Comparison of ENCODE assay signal across 9 cellular contexts in the genomic region with DNA sequence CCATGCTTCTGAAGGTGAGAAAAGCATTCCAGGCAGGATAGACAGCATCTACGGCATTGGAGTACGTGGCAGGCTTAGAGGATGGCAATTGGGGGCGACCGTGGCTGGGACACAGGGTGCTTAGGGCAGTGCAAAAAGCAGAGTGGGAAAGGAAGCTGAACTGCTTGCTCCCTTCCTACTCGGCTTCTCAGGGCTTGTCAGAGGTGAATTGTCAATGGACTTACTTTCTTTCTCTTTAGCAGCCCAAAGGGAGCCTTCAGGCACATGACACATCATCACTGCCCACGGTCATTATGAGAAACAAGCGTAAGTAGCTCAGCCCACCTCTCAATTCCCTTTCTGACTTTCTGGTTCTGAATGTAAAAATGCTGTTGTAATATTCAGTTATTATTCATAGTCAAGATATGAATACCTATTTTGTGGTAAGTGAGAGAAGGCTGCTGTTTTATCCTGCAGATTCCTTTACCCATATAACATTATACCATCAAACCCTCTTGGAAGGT.
A peak's percentile ranks its signal among the peaks of the same experiment; 100 is the strongest.
DNase-seq lines count a peak whose midpoint lies in the region; ATAC-seq and TF ChIP-seq lines count a peak whose summit lies in the region.
"Had no signal": no experiment of that assay in that cellular context is flagged by ENCODE, and none has a peak within 500 bp of the region (broad histone marks: within the 10 kb centered on the region; RNA-seq: fewer than 3 reads in every experiment).

No MANE protein-coding gene starts in this region.

- no peak overlapping the region for H3K4me3 Mint-ChIP-seq in naive thymus-derived CD4-positive, alpha-beta T cell
- no peak overlapping the region for H3K4me3 Mint-ChIP-seq in type B pancreatic cell
- H3K4me3 Mint-ChIP-seq: neural crest cell had no signal

- peaks cover 0 to 2% (median 0%) of the 10 kb centered on the region in 11 donors for H3K9me3 Mint-ChIP-seq in naive thymus-derived CD4-positive, alpha-beta T cell
- no peaks in the 10 kb centered on the region for H3K9me3 Mint-ChIP-seq in type B pancreatic cell
- H3K9me3 Mint-ChIP-seq: neural crest cell had no signal

- DNase-seq in naive thymus-derived CD4-positive, alpha-beta T cell = no peak
- DNase-seq in type B pancreatic cell (ENCODE audit: extremely low spot score, unreplicated experiment) (no peak), BE2C (no peak), T-helper 9 cell (no peak)
- DNase-seq: foreskin keratinocyte had no signal

- H3K27ac ChIP-seq in naive thymus-derived CD4-positive, alpha-beta T cell (ENCODE audit: low read depth, low read length) = peak overlapping the region; percentile 53
- H3K27ac ChIP-seq: foreskin keratinocyte had no signal

- H3K27me3 Mint-ChIP-seq in naive thymus-derived CD4-positive, alpha-beta T cell = no peaks in the 10 kb centered on the region
- H3K27me3 Mint-ChIP-seq in type B pancreatic cell = no peaks in the 10 kb centered on the region

- peaks cover 44 to 81% (median 75%) of the 10 kb centered on the region in 7 donors for H3K4me1 Mint-ChIP-seq in naive thymus-derived CD4-positive, alpha-beta T cell
- peaks cover 33% of the 10 kb centered on the region for H3K4me1 Mint-ChIP-seq in type B pancreatic cell (ENCODE audit: unreplicated experiment)

- no peak for TF ChIP-seq CTCF in type B pancreatic cell (conservative IDR thresholded peaks at IDR 0.05)
- TF ChIP-seq CTCF in BE2C (IDR thresholded peaks at IDR 0.05; ENCODE audit: low read depth, low read length) = no peak

- intact Hi-C loops in naive thymus-derived CD4-positive, alpha-beta T cell (cut with micrococcal nuclease) = no loop called here

- H3K27me3 ChIP-seq in naive thymus-derived CD4-positive, alpha-beta T cell (ENCODE audit: control insufficient read depth in 2 of 2, insufficient read depth in 2 of 2, low read length in 2 of 2) = no peaks in the 10 kb centered on the region
- no peaks in the 10 kb centered on the region for H3K27me3 ChIP-seq in BE2C
- H3K27me3 ChIP-seq: foreskin keratinocyte had no signal

- no peak overlapping the region for H3K4me3 ChIP-seq in naive thymus-derived CD4-positive, alpha-beta T cell (ENCODE audit: low read length)
- no peak overlapping the region for H3K4me3 ChIP-seq in BE2C (ENCODE audit: low read depth, low read length)

- ATAC-seq in GM18517 (IDR thresholded peaks at IDR 0.05; ENCODE audit: unreplicated experiment) = peak; percentile 74
- peak; percentile 37 for ATAC-seq in GM19467 (IDR thresholded peaks at IDR 0.05; ENCODE audit: unreplicated experiment)
- peak; percentile 37 for ATAC-seq in HG03175 (IDR thresholded peaks at IDR 0.05; ENCODE audit: unreplicated experiment)
- ATAC-seq in naive thymus-derived CD4-positive, alpha-beta T cell = no peak
- ATAC-seq: foreskin keratinocyte had no signal

- peak overlapping the region; percentile 25 to 98 (median 73) for H3K27ac Mint-ChIP-seq in naive thymus-derived CD4-positive, alpha-beta T cell
- H3K27ac Mint-ChIP-seq in type B pancreatic cell = no peak overlapping the region

- POLR2A ChIA-PET in naive thymus-derived CD4-positive, alpha-beta T cell (lab: Charles Lee) = no interaction called here

- H3K9me3 ChIP-seq in naive thymus-derived CD4-positive, alpha-beta T cell (ENCODE audit: control insufficient read depth in 2 of 3, low read length in 3 of 3) = no peaks in the 10 kb centered on the region
- H3K9me3 ChIP-seq in BE2C = no peaks in the 10 kb centered on the region

- peaks cover 27 to 47% of the 10 kb centered on the region in 2 donors for H3K4me1 ChIP-seq in naive thymus-derived CD4-positive, alpha-beta T cell (ENCODE audit: control insufficient read depth in 2 of 2, insufficient read depth in 2 of 2, low read length in 2 of 2)
- H3K4me1 ChIP-seq in BE2C = no peaks in the 10 kb centered on the region
- H3K4me1 ChIP-seq: foreskin keratinocyte had no signal

- CTCF ChIA-PET in naive thymus-derived CD4-positive, alpha-beta T cell (lab: Charles Lee) = no interaction called here

- H3K36me3 ChIP-seq in naive thymus-derived CD4-positive, alpha-beta T cell (ENCODE audit: control insufficient read depth in 2 of 3, insufficient read depth in 3 of 3, low read length in 3 of 3) = peaks cover 12 to 44% (median 14%) of the 10 kb centered on the region in 3 experiments
- peaks cover 19% of the 10 kb centered on the region for H3K36me3 ChIP-seq in BE2C

- peaks cover 4 to 58% (median 27%) of the 10 kb centered on the region in 5 donors for H3K36me3 Mint-ChIP-seq in naive thymus-derived CD4-positive, alpha-beta T cell
- H3K36me3 Mint-ChIP-seq in type B pancreatic cell = peaks cover 35% of the 10 kb centered on the region
